In the genomic region with DNA sequence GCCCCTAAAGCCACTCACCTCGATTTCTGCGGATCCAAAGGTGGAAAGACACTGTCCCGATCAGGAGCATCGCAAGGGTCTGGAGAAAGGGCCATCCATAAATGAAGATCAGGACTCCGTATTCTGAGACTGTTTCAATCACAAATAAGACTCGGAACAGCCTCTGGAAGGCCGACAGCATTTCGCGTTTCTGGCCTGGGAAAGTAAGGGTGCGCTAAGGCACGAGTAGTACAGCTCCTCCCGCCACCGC, we compare ENCODE assay signal across 9 cellular contexts. TPM values are rescaled to one million over a fixed set of nuclear protein-coding genes. Genes with fewer than 3 reads are reported as not detected.
DNase-seq lines count a peak whose midpoint lies in the region; ATAC-seq, FAIRE-seq and TF ChIP-seq lines count a peak whose summit lies in the region.
"Had no signal": no experiment of that assay in that cellular context is flagged by ENCODE, and none has a peak within 500 bp of the region (broad histone marks: within the 10 kb centered on the region; RNA-seq: fewer than 3 reads in every experiment).

No MANE protein-coding gene starts in this region.

- no peak for FAIRE-seq in small intestine (lab: Jason Lieb, UNC)

- TF ChIP-seq EP300 in gastroesophageal sphincter (IDR thresholded peaks at IDR 0.05): no peak

- H3K36me3 Mint-ChIP-seq in activated naive CD4-positive, alpha-beta T cell treated with anti-CD3 and anti-CD28 coated beads, Interleukin-2, amount 50 U/mL, for 24 hours: no peaks in the 10 kb centered on the region
- no peaks in the 10 kb centered on the region for H3K36me3 Mint-ChIP-seq in T-cell

- ATAC-seq in T-cell (replicated peaks in 1 of 4) (peak in 3 of 4 experiments; percentile 39 to 53 (median 43)), gastroesophageal sphincter (no peak)

- H3K27ac Mint-ChIP-seq in activated naive CD4-positive, alpha-beta T cell treated with anti-CD3 and anti-CD28 coated beads, Interleukin-2, amount 50 U/mL, for 24 hours: no peak overlapping the region
- no peak overlapping the region for H3K27ac Mint-ChIP-seq in T-cell

- CTCF ChIA-PET in T-cell (lab: Charles Lee): interaction anchor here in 1 of 2 donors (0.8 kb wide), 1 partner anchor 1901 kb away, joined by 3 read pairs; no protein-coding TSS in a partner anchor

- H3K27me3 Mint-ChIP-seq in activated naive CD4-positive, alpha-beta T cell treated with anti-CD3 and anti-CD28 coated beads, Interleukin-2, amount 50 U/mL, for 24 hours: peaks cover 38% of the 10 kb centered on the region
- peaks cover 34 to 37% of the 10 kb centered on the region in 2 donors for H3K27me3 Mint-ChIP-seq in T-cell

- peaks cover 3% of the 10 kb centered on the region for H3K27me3 ChIP-seq in gastroesophageal sphincter
- H3K27me3 ChIP-seq in small intestine (ENCODE audit: control insufficient read depth in 2 of 2, insufficient read depth in 2 of 2, low read length in 2 of 2): peaks cover 0 to 2% of the 10 kb centered on the region in 2 donors

- no peak for TF ChIP-seq POLR2A in gastroesophageal sphincter (IDR thresholded peaks at IDR 0.05)

- H3K4me1 ChIP-seq in gastroesophageal sphincter (peaks cover 0 to 17% (median 3%) of the 10 kb centered on the region in 3 donors), small intestine (ENCODE audit: control insufficient read depth in 2 of 2, insufficient read depth in 1 of 2, low read depth in 1 of 2, low read length in 1 of 2) (peaks cover 0 to 4% of the 10 kb centered on the region in 2 donors)

- H3K4me1 Mint-ChIP-seq in activated naive CD4-positive, alpha-beta T cell treated with anti-CD3 and anti-CD28 coated beads, Interleukin-2, amount 50 U/mL, for 24 hours: peaks cover 16% of the 10 kb centered on the region
- H3K4me1 Mint-ChIP-seq in T-cell: peaks cover 23 to 29% (median 24%) of the 10 kb centered on the region in 3 donors

- no peak for DNase-seq in activated naive CD4-positive, alpha-beta T cell treated with anti-CD3 and anti-CD28 coated beads, Interleukin-2, amount 50 U/mL, for 16 hours
- DNase-seq in T-cell (peak in 1 of 34 experiments; percentile 4), small intestine (no peak), NCI-H69 (lab: John Stamatoyannopoulos, UW) (no peak), HCEC 1CT (no peak), DMS53 treated with DMSO at 0.1 percent for 48 hours (lab: John Stamatoyannopoulos, UW; ENCODE audit: unreplicated experiment) (no peak)

- peak overlapping the region in 3 of 4 donors; percentile 68 to 78 (median 74) for H3K27ac ChIP-seq in gastroesophageal sphincter
- no peak overlapping the region for H3K27ac ChIP-seq in small intestine (ENCODE audit: low read depth in 1 of 2, low read length in 1 of 2)

- no peaks in the 10 kb centered on the region for H3K9me3 Mint-ChIP-seq in activated naive CD4-positive, alpha-beta T cell treated with anti-CD3 and anti-CD28 coated beads, Interleukin-2, amount 50 U/mL, for 24 hours
- no peaks in the 10 kb centered on the region for H3K9me3 Mint-ChIP-seq in T-cell

- TF ChIP-seq CTCF in gastroesophageal sphincter (IDR thresholded peaks at IDR 0.05): no peak

- H3K4me3 ChIP-seq in gastroesophageal sphincter: peak overlapping the region; percentile 38 to 71
- H3K4me3 ChIP-seq in small intestine (ENCODE audit: low read depth in 1 of 2, low read length in 2 of 2): peak overlapping the region; percentile 63 to 76

- H3K9me3 ChIP-seq in gastroesophageal sphincter: no peaks in the 10 kb centered on the region
- H3K9me3 ChIP-seq in small intestine (ENCODE audit: control insufficient read depth, low read depth): no peaks in the 10 kb centered on the region

- H3K4me3 Mint-ChIP-seq in activated naive CD4-positive, alpha-beta T cell treated with anti-CD3 and anti-CD28 coated beads, Interleukin-2, amount 50 U/mL, for 24 hours: peak overlapping the region; percentile 91
- H3K4me3 Mint-ChIP-seq in T-cell: peak overlapping the region; percentile 92 to 93 (median 93)

- 0 to 2% methylated on average over 5 to 8 of the region's 13 CpGs for WGBS in gastroesophageal sphincter (ENCODE audit: low coverage in 1 of 2), 2 donors
- WGBS in small intestine, 3 donors: 5 to 9% (median 7%) methylated on average over 13 of the region's 13 CpGs

- no peaks in the 10 kb centered on the region for H3K36me3 ChIP-seq in gastroesophageal sphincter
- H3K36me3 ChIP-seq in small intestine (ENCODE audit: control insufficient read depth in 2 of 2, insufficient read depth in 2 of 2, low read length in 2 of 2): no peaks in the 10 kb centered on the region

- POLR2A ChIA-PET in T-cell (lab: Charles Lee): no interaction called here

RNA-seq across cellular contexts. Expression of a gene that starts 44.6 kb away (rescaled TPM):
- total RNA-seq in T-cell (not detected), gastroesophageal sphincter (not detected)
- polyA plus RNA-seq in small intestine: not detected
- total RNA-seq: glomerular endothelial cell had no signal

RNA-seq across cellular contexts. Expression of a gene that starts 46.5 kb away (rescaled TPM):
- 1 to 10 TPM in 4 of 5 donors, under 1 TPM in 1; 0.88 to 1.7 (median 1.3) TPM for total RNA-seq in T-cell
- total RNA-seq in gastroesophageal sphincter: 1 to 10 TPM in 3 of 4 donors, under 1 TPM in 1; 0.93 to 1.9 (median 1.4) TPM
- polyA plus RNA-seq in small intestine: 1 to 10 TPM in 1 of 3 donors, not detected in 2; 1.7 TPM

RNA-seq across cellular contexts. Expression of a gene that starts 53.0 kb away (rescaled TPM):
- total RNA-seq in T-cell (not detected), gastroesophageal sphincter (not detected)
- not detected for polyA plus RNA-seq in small intestine
- total RNA-seq: glomerular endothelial cell had no signal

Comparison
In these comparisons a context has a peak if more than half of its experiments do, and no peak if none do; other contexts are left out.
1. H3K27ac ChIP-seq: peak in gastroesophageal sphincter (3 of 4); none in small intestine (0 of 2).